ENCODE assay signal across 20 cellular contexts in genomic region chr2:128617661-128618060, GRCh38.
"Had no signal": no experiment of that assay in that cellular context is flagged by ENCODE, and none has a peak within 500 bp of the region (broad histone marks: within the 10 kb centered on the region; RNA-seq: fewer than 3 reads in every experiment).

No MANE protein-coding gene starts in this region.

- H3K4me3 ChIP-seq: heart right ventricle, left lung, neural progenitor cell, psoas muscle had no signal

- H3K9me3 ChIP-seq: left lung, psoas muscle had no signal

- H3K27ac ChIP-seq: heart right ventricle, left lung, neural progenitor cell, parathyroid adenoma, psoas muscle had no signal

- H3K9me3 Mint-ChIP-seq: central memory CD8-positive, alpha-beta T cell; mesothelial cell of epicardium; type B pancreatic cell had no signal

- H3K4me1 Mint-ChIP-seq: central memory CD8-positive, alpha-beta T cell; mesothelial cell of epicardium; stimulated activated naive B cell treated with anti-CD40 and anti-IgM and Interleukin-4, amounts not matched to agents 10 μg/mL and 1 μg/mL and 100 μg/mL, for 72 hours had no signal

- H3K4me1 ChIP-seq: left lung, neural progenitor cell, psoas muscle had no signal

- H3K9ac ChIP-seq: neural progenitor cell, parathyroid adenoma had no signal

- H3K27ac Mint-ChIP-seq: mesothelial cell of epicardium; natural killer cell treated with Interleukin-12 subunit alpha and Interleukin-12 subunit beta and Interleukin-15 and Interleukin-18, amount 100 ng/mL, for 72 hours; neural progenitor cell; stimulated activated naive B cell treated with anti-CD40 and anti-IgM and Interleukin-4, amounts not matched to agents 10 μg/mL and 1 μg/mL and 100 μg/mL, for 72 hours; type B pancreatic cell had no signal

- H3K4me2 ChIP-seq: neural progenitor cell had no signal

- H2AFZ ChIP-seq: neural progenitor cell, parathyroid adenoma had no signal

- H3K36me3 ChIP-seq: heart right ventricle, left lung, neural progenitor cell had no signal

- H3K27me3 ChIP-seq: heart right ventricle, left lung, neural progenitor cell had no signal

- H3K4me3 Mint-ChIP-seq: central memory CD8-positive, alpha-beta T cell; mesothelial cell of epicardium; natural killer cell treated with Interleukin-12 subunit alpha and Interleukin-12 subunit beta and Interleukin-15 and Interleukin-18, amount 100 ng/mL, for 72 hours; neural progenitor cell; stimulated activated naive B cell treated with anti-CD40 and anti-IgM and Interleukin-4, amounts not matched to agents 10 μg/mL and 1 μg/mL and 100 μg/mL, for 72 hours had no signal

- H3K79me2 ChIP-seq: parathyroid adenoma had no signal

- FAIRE-seq: endometrium, frontal cortex, urothelium cell line had no signal

- H3K27me3 Mint-ChIP-seq: natural killer cell treated with Interleukin-12 subunit alpha and Interleukin-12 subunit beta and Interleukin-15 and Interleukin-18, amount 100 ng/mL, for 72 hours; stimulated activated naive B cell treated with anti-CD40 and anti-IgM and Interleukin-4, amounts not matched to agents 10 μg/mL and 1 μg/mL and 100 μg/mL, for 72 hours had no signal

- DNase-seq: effector memory CD4-positive, alpha-beta T cell; heart right ventricle; hypothalamus; islet precursor cell; left lung; occipital lobe; retina; stimulated activated CD4-positive, alpha-beta T cell treated with anti-CD3 and anti-CD28 coated beads, Interleukin-2, amount 100 ng/mL, for 24 hours; stimulated activated CD4-positive, alpha-beta T cell treated with anti-CD3 and anti-CD28 coated beads, Interleukin-4, amount 100 ng/mL, for 4 hours; stimulated activated naive B cell treated with anti-CD40 and anti-IgM and Interleukin-4, amounts not matched to agents 10 μg/mL and 1 μg/mL and 100 μg/mL, for 72 hours had no signal

- H3K36me3 Mint-ChIP-seq: mesothelial cell of epicardium; natural killer cell treated with Interleukin-12 subunit alpha and Interleukin-12 subunit beta and Interleukin-15 and Interleukin-18, amount 100 ng/mL, for 72 hours; neural progenitor cell; stimulated activated naive B cell treated with anti-CD40 and anti-IgM and Interleukin-4, amounts not matched to agents 10 μg/mL and 1 μg/mL and 100 μg/mL, for 72 hours had no signal
